ENCODE assay signal across 1 cellular context in genomic region chr2:37875332-37875976, GRCh38.
TF ChIP-seq lines count a peak whose summit lies in the region.

No MANE protein-coding gene starts in this region.

TF ChIP-seq in K562, 482 proteins besides CTCF, POLR2A, EP300 and RAD21 (continued from another document):
- TF ChIP-seq PBX2 (CRISPR knock-in tag; IDR thresholded peaks at IDR 0.05; ENCODE audit: low read depth) = no peak
- no peak for TF ChIP-seq PBX2 (tag; conservative IDR thresholded peaks at IDR 0.05; ENCODE audit: low read depth)
- TF ChIP-seq ZNF561 (CRISPR knock-in tag; conservative IDR thresholded peaks at IDR 0.05) = no peak
- 0 out of 2 replicates have a peak, but pooled peaks have one; percentile 40 for TF ChIP-seq ZNF263 (CRISPR knock-in tag; IDR thresholded peaks at IDR 0.05; ENCODE audit: borderline replicate concordance)
- no peak for TF ChIP-seq FOS (IDR thresholded peaks at IDR 0.05; ENCODE audit: extremely low read depth, insufficient read length)
- no peak for TF ChIP-seq ZNF395 (CRISPR knock-in tag; IDR thresholded peaks at IDR 0.05)
- TF ChIP-seq SRSF7 (optimal IDR thresholded peaks at IDR 0.05; ENCODE audit: low read depth, low read length) = no peak
